8 cellular contexts compared by ENCODE assay signal in the genomic region with DNA sequence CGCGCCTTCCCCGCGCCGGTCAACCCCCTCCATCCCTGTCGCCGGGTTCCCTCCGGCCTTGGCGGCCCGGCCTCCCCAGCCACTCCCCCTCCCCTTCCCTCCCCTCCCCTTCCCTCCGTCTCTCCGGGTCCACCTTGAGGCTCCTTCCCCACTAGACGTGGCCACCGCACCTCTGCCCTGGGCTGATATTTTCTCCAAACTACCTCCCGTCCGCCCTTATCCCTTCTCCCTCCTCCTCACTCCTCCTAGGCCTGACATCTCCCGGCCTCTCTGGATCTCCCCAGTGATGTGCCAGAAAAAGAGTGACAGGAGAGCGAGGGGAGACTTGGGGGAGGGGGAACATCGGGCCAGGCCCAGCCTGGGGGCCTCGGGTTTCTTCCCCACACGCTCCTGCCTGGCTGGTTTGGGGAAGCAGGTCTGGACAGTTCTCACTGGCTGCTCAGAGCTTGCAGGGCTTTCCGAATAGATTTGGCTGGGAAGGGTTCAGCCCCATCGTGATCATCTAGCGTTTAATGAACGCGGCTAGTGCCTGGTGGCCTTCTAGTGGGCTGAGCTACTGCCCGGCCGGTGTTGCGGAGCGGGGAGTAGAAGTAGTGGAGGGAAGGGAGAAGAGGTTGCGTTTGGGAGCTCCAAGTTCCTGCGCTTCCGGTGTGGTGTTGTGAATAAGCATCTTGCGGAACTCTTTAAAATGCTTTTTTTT. TPM values are rescaled to one million over a fixed set of nuclear protein-coding genes. Genes with fewer than 3 reads are reported as not detected.
DNase-seq lines count a peak whose midpoint lies in the region; ATAC-seq and TF ChIP-seq lines count a peak whose summit lies in the region.

No MANE protein-coding gene starts in this region.

- H3K4me2 ChIP-seq in smooth muscle cell = peak overlapping the region; percentile 81

- no peaks in the 10 kb centered on the region for H3F3A ChIP-seq in smooth muscle cell (ENCODE audit: low read depth)

- ATAC-seq in HG03565 (IDR thresholded peaks at IDR 0.05; ENCODE audit: unreplicated experiment) = no peak
- no peak for ATAC-seq in GM21423 (IDR thresholded peaks at IDR 0.05; ENCODE audit: unreplicated experiment)

- peak; percentile 69 for DNase-seq in G401 (ENCODE audit: low spot score)
- DNase-seq in M059J (ENCODE audit: low read depth) = peak; percentile 6
- no peak for DNase-seq in astrocyte of the cerebellum (ENCODE audit: low read depth)
- no peak for DNase-seq in smooth muscle cell (lab: John Stamatoyannopoulos, UW; ENCODE audit: unreplicated experiment)
- DNase-seq in NCI-H345 treated with DMSO at 0.1 percent for 48 hours (lab: John Stamatoyannopoulos, UW; ENCODE audit: unreplicated experiment) = no peak

- peak overlapping the region; percentile 83 for H3K9ac ChIP-seq in smooth muscle cell (ENCODE audit: low read depth)

- peaks cover 3% of the 10 kb centered on the region for H3K4me1 ChIP-seq in smooth muscle cell (ENCODE audit: low read depth)

- H3K36me3 ChIP-seq in smooth muscle cell (ENCODE audit: low read depth) = no peaks in the 10 kb centered on the region

- in situ Hi-C loops in G401 (cut with HindIII; ENCODE audit: low sequenced_read_pairs) (no loop called here), astrocyte of the cerebellum (cut with HindIII; ENCODE audit: low sequenced_read_pairs) (no loop called here)

- peaks cover 9% of the 10 kb centered on the region for H3K79me2 ChIP-seq in smooth muscle cell (ENCODE audit: low read depth)

- H3K27ac ChIP-seq in smooth muscle cell (ENCODE audit: low read depth) = peak overlapping the region; percentile 45

- H3K4me3 ChIP-seq in astrocyte of the cerebellum (ENCODE audit: low read depth, low read length) (peak overlapping the region; percentile 63), iPS-18c (ENCODE audit: insufficient read depth, low read depth, low read length) (peak overlapping the region; percentile 77), smooth muscle cell (peak overlapping the region; percentile 81)

- H2AFZ ChIP-seq in smooth muscle cell (ENCODE audit: low read depth) = peak overlapping the region; percentile 13

- H4K20me1 ChIP-seq in smooth muscle cell (ENCODE audit: low read depth) = peaks cover 35% of the 10 kb centered on the region

- WGBS in smooth muscle cell (ENCODE audit: low lambda C conversion rate) = 7% methylated on average over 19 of the region's 34 CpGs

- H3K27me3 ChIP-seq in smooth muscle cell (ENCODE audit: low read depth) = no peaks in the 10 kb centered on the region

- no peak for TF ChIP-seq CTCF in astrocyte of the cerebellum (IDR thresholded peaks at IDR 0.05; ENCODE audit: low read depth, low read length, missing control alignments)
- no peak for TF ChIP-seq CTCF in smooth muscle cell (IDR thresholded peaks at IDR 0.05; ENCODE audit: borderline replicate concordance, insufficient read depth, poor library complexity, severe bottlenecking)

- H3K9me3 ChIP-seq in iPS-18c (ENCODE audit: control insufficient read depth, insufficient read depth, low read length) (no peaks in the 10 kb centered on the region), smooth muscle cell (replicated peaks; ENCODE audit: low read depth) (no peaks in the 10 kb centered on the region)

RNA-seq across cellular contexts. Expression of gene MAPRE3, which starts 0.6 kb away (rescaled TPM):
- total RNA-seq in G401 (2014; rRNA removed; shearing (Covaris generic)) = 2.3 and 4.2 TPM in 2 replicates
- 0.57 and 7.1 TPM in 2 replicates for total RNA-seq in M059J (2014; rRNA removed; shearing (Covaris generic))
- total RNA-seq in smooth muscle cell = 9.5 and 12.5 TPM in 2 replicates
- polyA plus RNA-seq in smooth muscle cell = 29.5 and 30.5 TPM in 2 replicates

Comparison
In these comparisons a context has a peak if more than half of its experiments do, and no peak if none do; other contexts are left out.
1. DNase-seq: peak in G401 (single experiment) and M059J (single experiment); none in astrocyte of the cerebellum (single experiment), smooth muscle cell (single experiment) and NCI-H345 treated with DMSO at 0.1 percent for 48 hours (single experiment).
2. Peak in every context shown above with its lines, with median percentiles within 50 percentile points of each other: H3K4me3 ChIP-seq.